Comparison of ENCODE assay signal across 27 cellular contexts in the genomic region with DNA sequence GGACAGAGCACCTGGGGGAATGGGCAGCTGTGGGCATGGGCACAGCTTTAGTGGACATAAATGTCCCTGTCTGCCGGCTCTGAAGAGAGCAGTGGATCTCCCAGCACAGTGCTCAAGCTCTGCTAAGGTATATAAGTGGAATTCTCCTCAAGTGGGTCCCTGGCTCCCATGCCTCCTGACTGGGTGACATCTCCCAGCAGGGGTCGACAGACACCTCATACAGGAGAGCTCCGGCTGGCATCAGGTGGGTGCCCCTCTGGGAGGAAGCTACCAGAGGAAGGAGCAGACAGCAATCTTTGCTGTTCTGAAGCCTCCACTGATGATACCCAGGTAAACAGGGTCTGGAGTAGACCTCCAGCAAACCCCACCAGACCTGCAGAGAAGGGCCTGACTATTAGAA.
"Had no signal": no experiment of that assay in that cellular context is flagged by ENCODE, and none has a peak within 500 bp of the region (broad histone marks: within the 10 kb centered on the region; RNA-seq: fewer than 3 reads in every experiment).

No MANE protein-coding gene starts in this region.

- H3K4me1 ChIP-seq: colonic mucosa, esophagus squamous epithelium, foreskin keratinocyte, gastrocnemius medialis, gastroesophageal sphincter, heart left ventricle, heart right ventricle had no signal

- H3K27ac ChIP-seq: colonic mucosa, coronary artery, dorsolateral prefrontal cortex, epithelial cell of prostate, esophagus squamous epithelium, foreskin keratinocyte, gastrocnemius medialis, gastroesophageal sphincter, heart left ventricle, heart right ventricle had no signal

- ATAC-seq: effector memory CD8-positive, alpha-beta T cell; esophagus mucosa; foreskin keratinocyte; gastrocnemius medialis; gastroesophageal sphincter; heart left ventricle; heart right ventricle had no signal

- H3K27me3 ChIP-seq: colonic mucosa, gastrocnemius medialis, heart left ventricle had no signal

- H3K9me3 ChIP-seq: colonic mucosa, gastrocnemius medialis had no signal

- FAIRE-seq: colon, endometrium, endothelial cell of umbilical vein, frontal cortex had no signal

- H3K4me3 ChIP-seq: colonic mucosa, coronary artery, dorsolateral prefrontal cortex, esophagus squamous epithelium, gastrocnemius medialis, gastroesophageal sphincter, heart left ventricle, heart right ventricle had no signal

- DNase-seq: colonic mucosa; cortex of kidney; dermis blood vessel endothelial cell; dorsolateral prefrontal cortex; effector CD4-positive, alpha-beta T cell; effector CD8-positive, alpha-beta T cell; effector memory CD4-positive, alpha-beta T cell; effector memory CD8-positive, alpha-beta T cell; endodermal cell; erythroblast; esophagus squamous epithelium; foreskin fibroblast; foreskin keratinocyte; foreskin melanocyte; gastrocnemius medialis; glutamatergic neuron; head of caudate nucleus; heart left ventricle; heart right ventricle had no signal

- H3K36me3 ChIP-seq: colonic mucosa, esophagus squamous epithelium, gastrocnemius medialis, gastroesophageal sphincter, heart left ventricle, heart right ventricle had no signal
